1 cellular context compared by ENCODE assay signal in genomic region chr4:24802648-24803047, GRCh38.
TF ChIP-seq lines count a peak whose summit lies in the region.

No MANE protein-coding gene starts in this region.

TF ChIP-seq in SK-N-SH, 30 proteins besides CTCF, POLR2A, EP300 and RAD21 (continued from another document):
- TF ChIP-seq IRF3 (IDR thresholded peaks at IDR 0.05; ENCODE audit: low read depth, low read length) (no peak), JUND (IDR thresholded peaks at IDR 0.05) (no peak), RXRA (IDR thresholded peaks at IDR 0.05; ENCODE audit: borderline replicate concordance, low read depth) (no peak), USF2 (IDR thresholded peaks at IDR 0.05; ENCODE audit: borderline replicate concordance, low read depth, low read length) (no peak), PBX3 (IDR thresholded peaks at IDR 0.05) (no peak)
